10 cellular contexts compared by ENCODE assay signal in genomic region chr10:74000892-74001669, GRCh38. TPM values are rescaled to one million over a fixed set of nuclear protein-coding genes. Genes with fewer than 3 reads are reported as not detected.
DNase-seq lines count a peak whose midpoint lies in the region; ATAC-seq and TF ChIP-seq lines count a peak whose summit lies in the region.
"Had no signal": no experiment of that assay in that cellular context is flagged by ENCODE, and none has a peak within 500 bp of the region (broad histone marks: within the 10 kb centered on the region; RNA-seq: fewer than 3 reads in every experiment).

No MANE protein-coding gene starts in this region.

- intact Hi-C loops in Caco-2 (cut with micrococcal nuclease; ENCODE audit: unreplicated experiment) = no loop called here
- intact Hi-C loops in Panc1 (cut with micrococcal nuclease; ENCODE audit: unreplicated experiment) = no loop called here

- no peak overlapping the region for H2AFZ ChIP-seq in fibroblast of lung (ENCODE audit: low read length)

- H3K9me3 Mint-ChIP-seq in Caco-2 (ENCODE audit: unreplicated experiment) (no peaks in the 10 kb centered on the region), osteocyte (ENCODE audit: unreplicated experiment) (no peaks in the 10 kb centered on the region)

- H3K4me1 Mint-ChIP-seq in Caco-2 (ENCODE audit: low read depth, unreplicated experiment) (peaks cover 20% of the 10 kb centered on the region), osteocyte (ENCODE audit: unreplicated experiment) (peaks cover 56% of the 10 kb centered on the region)

- H3K27me3 Mint-ChIP-seq in Caco-2 (ENCODE audit: insufficient read depth, unreplicated experiment) (no peaks in the 10 kb centered on the region), osteocyte (ENCODE audit: unreplicated experiment) (no peaks in the 10 kb centered on the region)

- no peak for DNase-seq in Caco-2
- no peak for DNase-seq in Panc1 (ENCODE audit: low read depth, low spot score)
- DNase-seq in fibroblast of lung (ENCODE audit: low read depth in 2 of 2) = no peak
- no peak for DNase-seq in osteocyte (ENCODE audit: extremely low spot score, unreplicated experiment)
- DNase-seq in cortex of kidney (lab: John Stamatoyannopoulos, UW) = no peak
- no peak for DNase-seq in substantia nigra (lab: John Stamatoyannopoulos, UW)
- DNase-seq: mucosa of descending colon, NCI-H1048 had no signal

- POLR2A ChIA-PET in Caco-2 (lab: Charles Lee) = no interaction called here
- POLR2A ChIA-PET in Panc1 (lab: Charles Lee) = interaction anchor here (1.0 to 2.4 kb wide), 2 partner anchors 31 to 35 kb away, joined by 7 to 13 read pairs; no protein-coding TSS in a partner anchor

- H3K27me3 ChIP-seq in Caco-2 (replicated peaks; ENCODE audit: control insufficient read depth, insufficient read depth, low read length) (no peaks in the 10 kb centered on the region), Panc1 (ENCODE audit: control insufficient read depth, insufficient read depth, low read length) (no peaks in the 10 kb centered on the region), fibroblast of lung (ENCODE audit: control insufficient read depth, insufficient read depth, low read length) (no peaks in the 10 kb centered on the region)

- H3K4me3 Mint-ChIP-seq in Caco-2 (ENCODE audit: unreplicated experiment) (peak overlapping the region; percentile 7), osteocyte (ENCODE audit: unreplicated experiment) (peak overlapping the region; percentile 99)

- H3K79me2 ChIP-seq in fibroblast of lung (ENCODE audit: control insufficient read depth, insufficient read depth, low read length) = peaks cover 77% of the 10 kb centered on the region

- H4K20me1 ChIP-seq in fibroblast of lung (ENCODE audit: control insufficient read depth, extremely low read depth, insufficient read depth, low read length) = no peaks in the 10 kb centered on the region

- H3K4me2 ChIP-seq in fibroblast of lung (ENCODE audit: extremely low read depth, insufficient read depth, low read length) = peak overlapping the region; percentile 85

- peaks cover 34% of the 10 kb centered on the region for H3K4me1 ChIP-seq in Caco-2
- peaks cover 57% of the 10 kb centered on the region for H3K4me1 ChIP-seq in Panc1 (ENCODE audit: control insufficient read depth, insufficient read depth, low read length)
- H3K4me1 ChIP-seq in fibroblast of lung (ENCODE audit: control insufficient read depth, extremely low read depth, insufficient read depth, low read length) = peaks cover 2% of the 10 kb centered on the region

- H3K9me3 ChIP-seq in Caco-2 (no peaks in the 10 kb centered on the region), Panc1 (ENCODE audit: control insufficient read depth, insufficient read depth, low read depth, low read length) (no peaks in the 10 kb centered on the region), fibroblast of lung (ENCODE audit: control insufficient read depth, insufficient read depth, low read depth, low read length) (no peaks in the 10 kb centered on the region)
- H3K9me3 ChIP-seq: mucosa of descending colon had no signal

- H3K36me3 ChIP-seq in Caco-2 (ENCODE audit: control insufficient read depth, insufficient read depth, low read length) (no peaks in the 10 kb centered on the region; the same call in 1 of the 2 replicates), Panc1 (ENCODE audit: control insufficient read depth, insufficient read depth, low read length) (peaks cover 7% of the 10 kb centered on the region), fibroblast of lung (ENCODE audit: control insufficient read depth, insufficient read depth, low read length) (peaks cover 8% of the 10 kb centered on the region)

- peaks cover 29% of the 10 kb centered on the region for H3K36me3 Mint-ChIP-seq in Caco-2 (ENCODE audit: insufficient read depth, unreplicated experiment)
- H3K36me3 Mint-ChIP-seq in osteocyte (ENCODE audit: unreplicated experiment) = peaks cover 8% of the 10 kb centered on the region

- BruUV-seq in Caco-2 (replicated peaks; lab: Mats Ljungman, UMichigan) = no TSS peak
- no TSS peak for BruUV-seq in Panc1 (replicated peaks; lab: Mats Ljungman, UMichigan)

- no peak for ATAC-seq in Panc1
- ATAC-seq in HG03520 (IDR thresholded peaks at IDR 0.05; ENCODE audit: unreplicated experiment) = no peak
- no peak for ATAC-seq in GM18907 (IDR thresholded peaks at IDR 0.05; ENCODE audit: unreplicated experiment)
- ATAC-seq: mucosa of descending colon had no signal

- H3K9ac ChIP-seq in fibroblast of lung (ENCODE audit: insufficient read depth, low read length) = no peak overlapping the region

- no peak for TF ChIP-seq CTCF in Caco-2 (IDR thresholded peaks at IDR 0.05; ENCODE audit: insufficient read depth in 1 of 2, low read depth in 1 of 2, low read length in 1 of 2, severe bottlenecking in 1 of 2, unreplicated experiment in 1 of 2)
- TF ChIP-seq CTCF in Panc1 (IDR thresholded peaks at IDR 0.05) = no peak
- TF ChIP-seq CTCF in fibroblast of lung (conservative IDR thresholded peaks at IDR 0.05 in 1 of 2, IDR thresholded peaks at IDR 0.05 in 1 of 2; ENCODE audit: low read depth in 1 of 2, low read length in 2 of 2) = no peak
- no peak for TF ChIP-seq CTCF in osteocyte (IDR thresholded peaks at IDR 0.05)

- H3K27ac ChIP-seq in Panc1 (ENCODE audit: low read length) (peak overlapping the region; percentile 93), fibroblast of lung (ENCODE audit: insufficient read depth, low read length) (no peak overlapping the region), substantia nigra (ENCODE audit: low read depth, low read length, poor library complexity, severe bottlenecking) (no peak overlapping the region)

- peak overlapping the region; percentile 0 for H3K27ac Mint-ChIP-seq in Caco-2 (ENCODE audit: unreplicated experiment)
- H3K27ac Mint-ChIP-seq in osteocyte (ENCODE audit: unreplicated experiment) = peak overlapping the region; percentile 99

- in situ Hi-C loops in Panc1 (cut with HindIII; ENCODE audit: low pct_unique_long_range_greater_than_20kb, low sequenced_read_pairs) = no loop called here

- CTCF ChIA-PET in Caco-2 (lab: Charles Lee) (interaction anchor here (0.5 kb wide), 1 partner anchor 50 kb away, joined by 4 read pairs; no protein-coding TSS in a partner anchor), Panc1 (lab: Charles Lee) (interaction anchor here (0.6 kb wide), 1 partner anchor 80 kb away, joined by 3 read pairs; no protein-coding TSS in a partner anchor)

- no peak overlapping the region for H3K4me3 ChIP-seq in Caco-2 (ENCODE audit: low read depth, low read length)
- H3K4me3 ChIP-seq in Panc1 (ENCODE audit: low read depth in 2 of 2, low read length in 2 of 2) = peak overlapping the region; percentile 69 to 95
- H3K4me3 ChIP-seq in fibroblast of lung (replicated peaks in 1 of 4; ENCODE audit: control extremely low read depth in 1 of 4, insufficient read depth in 1 of 4, low read depth in 3 of 4, low read length in 4 of 4) = peak overlapping the region; percentile 43 to 89 (median 67)
- H3K4me3 ChIP-seq: mucosa of descending colon had no signal

RNA-seq across cellular contexts. Expression of gene VCL, which starts 3.2 kb away (rescaled TPM):
- total RNA-seq in Caco-2 (2022) (92.2 and 113 TPM in 2 replicates), Panc1 (2021; ENCODE audit: unreplicated experiment) (495 TPM), fibroblast of lung (129 and 161 TPM in 2 replicates), osteocyte (338 and 340 TPM in 2 replicates)
- polyA plus RNA-seq in Panc1 (2012; ENCODE audit: insufficient read length) = 227 TPM
- 255 and 316 TPM in 2 replicates for polyA plus RNA-seq in fibroblast of lung
- 209 and 287 TPM in 2 replicates for polyA plus RNA-seq in fibroblast of lung (2012)
- polyA minus RNA-seq in fibroblast of lung (ENCODE audit: low replicate concordance) = 231 and 233 TPM in 2 replicates
